13 cellular contexts compared by ENCODE assay signal in the genomic region with DNA sequence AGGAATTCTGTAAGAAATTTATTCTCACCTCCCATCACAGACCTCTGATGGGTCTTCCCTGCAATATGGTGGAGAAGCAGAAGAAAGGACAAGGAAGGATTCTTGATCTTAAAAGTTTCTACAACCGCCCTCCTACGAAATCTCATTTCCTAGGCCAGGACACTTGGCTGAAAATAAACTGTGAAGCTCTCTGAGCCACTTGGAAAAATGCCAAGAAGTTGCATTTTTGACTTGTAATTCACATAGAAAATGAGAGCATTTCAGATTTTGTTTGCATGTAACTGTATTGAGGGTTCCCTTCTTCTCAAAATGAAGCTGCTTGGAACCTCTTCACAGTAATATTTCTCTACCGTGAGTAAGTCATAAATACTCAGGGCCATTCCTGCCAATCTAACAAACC.
"Had no signal": no experiment of that assay in that cellular context is flagged by ENCODE, and none has a peak within 500 bp of the region (broad histone marks: within the 10 kb centered on the region; RNA-seq: fewer than 3 reads in every experiment).

No MANE protein-coding gene starts in this region.

- H3K9me3 ChIP-seq: esophagus muscularis mucosa, pancreas, transverse colon had no signal

- H3K36me3 Mint-ChIP-seq: activated naive CD8-positive, alpha-beta T cell had no signal

- H3K4me1 Mint-ChIP-seq: activated CD4-positive, alpha-beta T cell treated with anti-CD3 and anti-CD28 coated beads, Interleukin-2, amount 10 ng/mL, durations not matched to agents 7 days and 5 days had no signal

- H3K4me3 Mint-ChIP-seq: activated CD4-positive, alpha-beta T cell treated with anti-CD3 and anti-CD28 coated beads, Interleukin-2, amount 10 ng/mL, durations not matched to agents 7 days and 5 days; activated naive CD8-positive, alpha-beta T cell had no signal

- H3K27me3 Mint-ChIP-seq: activated naive CD8-positive, alpha-beta T cell had no signal

- H3K4me1 ChIP-seq: pancreas, transverse colon had no signal

- H3K27ac Mint-ChIP-seq: activated CD4-positive, alpha-beta T cell treated with anti-CD3 and anti-CD28 coated beads, Interleukin-2, amount 10 ng/mL, durations not matched to agents 7 days and 5 days; activated naive CD8-positive, alpha-beta T cell had no signal

- ATAC-seq: left ventricle myocardium superior, pancreas had no signal

- H3K27me3 ChIP-seq: esophagus muscularis mucosa, pancreas had no signal

- DNase-seq: activated CD4-positive, alpha-beta T cell treated with anti-CD3 and anti-CD28 coated beads, Interleukin-2, amount 10 ng/mL, durations not matched to agents 7 days and 5 days; activated CD4-positive, CD25-positive, alpha-beta regulatory T cell; activated effector memory CD4-positive, alpha-beta T cell treated with anti-CD3 and anti-CD28 coated beads, Interleukin-2, amount 50 U/mL, for 16 hours; activated T-cell treated with anti-CD3 and anti-CD28 coated beads, Interleukin-2, amount 50 U/mL, for 1 hour; anterior cingulate cortex; left ventricle myocardium superior; pancreas; stimulated activated CD4-positive, alpha-beta T cell treated with anti-CD3 and anti-CD28 coated beads, Interleukin-4, amount 100 ng/mL, for 4 hours; T-helper 2 cell; transverse colon had no signal

- H3K4me3 ChIP-seq: esophagus muscularis mucosa, pancreas, skin epidermis, transverse colon had no signal

- H3K36me3 ChIP-seq: esophagus muscularis mucosa, pancreas, transverse colon had no signal

- H3K27ac ChIP-seq: esophagus muscularis mucosa, pancreas, skin epidermis, transverse colon had no signal

- H3K9me3 Mint-ChIP-seq: activated CD4-positive, alpha-beta T cell treated with anti-CD3 and anti-CD28 coated beads, Interleukin-2, amount 10 ng/mL, durations not matched to agents 7 days and 5 days had no signal
